Comparison of ENCODE assay signal across 1 cellular context in genomic region chr11:60130496-60130895, GRCh38.
TF ChIP-seq lines count a peak whose summit lies in the region.

No MANE protein-coding gene starts in this region.

TF ChIP-seq in HepG2, 621 proteins besides CTCF, POLR2A, EP300 and RAD21 (continued from another document):
- TF ChIP-seq ZNF678 (CRISPR knock-in tag; IDR thresholded peaks at IDR 0.05) = no peak
- no peak for TF ChIP-seq KDM1A (CRISPR knock-in tag; IDR thresholded peaks at IDR 0.05)
- TF ChIP-seq DNMT3B (CRISPR knock-in tag; conservative IDR thresholded peaks at IDR 0.05) = no peak
- peak; percentile 87 for TF ChIP-seq STAG1 (CRISPR knock-in tag; IDR thresholded peaks at IDR 0.05)
- TF ChIP-seq SNAPC4 (CRISPR knock-in tag; IDR thresholded peaks at IDR 0.05) = no peak
- TF ChIP-seq ZNF12 (CRISPR knock-in tag; IDR thresholded peaks at IDR 0.05) = peak; percentile 38; the same call in 1 of the 2 replicates
- no peak for TF ChIP-seq ZFAT (CRISPR knock-in tag; conservative IDR thresholded peaks at IDR 0.05)
- no peak for TF ChIP-seq RBM22 (optimal IDR thresholded peaks at IDR 0.05; ENCODE audit: low read length)
